9 cellular contexts compared by ENCODE assay signal in the genomic region with DNA sequence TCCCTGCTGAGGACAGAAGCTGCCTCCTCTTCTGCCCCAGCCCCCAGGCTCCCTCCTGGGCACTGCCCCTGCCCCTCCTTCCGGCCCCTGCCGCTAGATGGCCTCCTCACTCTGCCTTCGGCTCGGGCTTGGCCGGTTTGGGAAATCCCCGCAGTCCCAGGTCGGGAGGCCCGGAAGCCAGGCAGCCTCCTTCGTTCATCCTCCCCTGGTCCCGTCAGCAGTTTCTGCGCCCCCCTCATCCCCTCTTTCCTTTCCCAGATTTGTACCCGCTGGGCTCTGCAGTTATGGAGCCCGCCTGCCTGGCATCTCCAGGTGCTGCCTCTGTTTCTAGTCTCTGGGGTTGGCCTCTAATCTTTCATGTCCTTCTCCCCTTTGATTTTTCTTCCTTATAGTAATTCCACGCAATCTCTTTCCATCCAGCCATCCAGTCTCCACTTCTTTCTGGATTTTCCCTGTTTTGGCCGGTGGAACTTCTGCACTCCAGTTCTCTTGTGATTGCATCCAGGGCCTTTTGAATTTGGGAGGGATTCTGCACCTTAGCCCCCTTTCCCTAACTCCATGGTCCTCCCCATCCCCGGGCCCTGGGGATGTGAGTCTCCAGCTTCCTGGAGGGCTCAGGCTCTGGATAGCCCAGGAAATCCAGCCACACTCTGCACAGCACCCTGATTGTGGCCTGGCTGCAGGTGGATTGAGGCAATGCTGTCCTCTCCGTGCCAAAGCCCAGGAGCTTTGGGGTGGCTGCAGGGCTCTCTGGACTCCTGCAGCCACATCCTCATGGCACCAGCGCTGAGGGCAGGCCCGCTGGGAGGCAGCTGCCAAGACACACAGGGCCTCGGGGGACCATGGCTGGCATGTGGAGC. TPM values are rescaled to one million over a fixed set of nuclear protein-coding genes. Genes with fewer than 3 reads are reported as not detected.
DNase-seq lines count a peak whose midpoint lies in the region; ATAC-seq, FAIRE-seq and TF ChIP-seq lines count a peak whose summit lies in the region.
"Had no signal": no experiment of that assay in that cellular context is flagged by ENCODE, and none has a peak within 500 bp of the region (broad histone marks: within the 10 kb centered on the region; RNA-seq: fewer than 3 reads in every experiment).

No MANE protein-coding gene starts in this region.

- peaks cover 49% of the 10 kb centered on the region for H3K27me3 Mint-ChIP-seq in activated naive CD8-positive, alpha-beta T cell treated with anti-CD3 and anti-CD28 coated beads, Interleukin-2, amount 50 U/mL, for 24 hours

- peaks cover 13% of the 10 kb centered on the region for H3K4me1 Mint-ChIP-seq in activated naive CD8-positive, alpha-beta T cell treated with anti-CD3 and anti-CD28 coated beads, Interleukin-2, amount 50 U/mL, for 24 hours

- H3K4me1 ChIP-seq in keratinocyte (ENCODE audit: control insufficient read depth, extremely low read depth, insufficient read depth, low read length), result peaks cover 4% of the 10 kb centered on the region

- no peak overlapping the region for H3K27ac Mint-ChIP-seq in activated naive CD8-positive, alpha-beta T cell treated with anti-CD3 and anti-CD28 coated beads, Interleukin-2, amount 50 U/mL, for 24 hours

- H3K27me3 ChIP-seq in keratinocyte (ENCODE audit: control insufficient read depth, extremely low read depth, insufficient read depth, low read length), result peaks cover 41% of the 10 kb centered on the region

- peak overlapping the region; percentile 22 for H3K4me2 ChIP-seq in keratinocyte (ENCODE audit: control insufficient read depth, extremely low read depth, insufficient read depth, low read depth, low read length)

- H3K27ac ChIP-seq in keratinocyte (ENCODE audit: control insufficient read depth, insufficient read depth, low read length), result no peak overlapping the region
- H3K27ac ChIP-seq: thoracic aorta had no signal

- FAIRE-seq in keratinocyte (lab: Jason Lieb, UNC), result no peak

- H3K4me3 ChIP-seq in keratinocyte (ENCODE audit: control insufficient read depth in 2 of 3, extremely low read depth in 1 of 3, insufficient read depth in 2 of 3, low read depth in 1 of 3, low read length in 3 of 3), result no peak overlapping the region
- H3K4me3 ChIP-seq: thoracic aorta had no signal

- dilution Hi-C loops in keratinocyte (cut with MboI; ENCODE audit: extremely low pct_ligation_motif_present, low sequenced_read_pairs), result loop anchor here (25.0 kb wide), 1 partner anchor 872 kb away; no protein-coding TSS in a partner anchor

- H3K9ac ChIP-seq in keratinocyte (ENCODE audit: control insufficient read depth, extremely low read depth, insufficient read depth, low read length), result no peak overlapping the region

- no peaks in the 10 kb centered on the region for H3K36me3 Mint-ChIP-seq in activated naive CD8-positive, alpha-beta T cell treated with anti-CD3 and anti-CD28 coated beads, Interleukin-2, amount 50 U/mL, for 24 hours (ENCODE audit: low read depth)

- no peaks in the 10 kb centered on the region for H3K9me1 ChIP-seq in keratinocyte (ENCODE audit: control insufficient read depth, extremely low read depth, insufficient read depth, low read length)

- H3K36me3 ChIP-seq in keratinocyte (ENCODE audit: control insufficient read depth in 2 of 2, extremely low read depth in 1 of 2, insufficient read depth in 2 of 2, low read length in 2 of 2), result no peaks in the 10 kb centered on the region
- H3K36me3 ChIP-seq: thoracic aorta had no signal

- DNase-seq in COLO668 (lab: John Stamatoyannopoulos, UW; ENCODE audit: unreplicated experiment), result peak; percentile 48
- peak; percentile 82 for DNase-seq in activated naive CD8-positive, alpha-beta T cell treated with anti-CD3 and anti-CD28 coated beads, Interleukin-2, amount 50 U/mL, for 24 hours
- no peak for DNase-seq in keratinocyte (ENCODE audit: low read depth, low spot score)
- DNase-seq in stimulated activated CD8-positive, alpha-beta memory T cell treated with anti-CD3 and anti-CD28 coated beads, Interleukin-12 subunit alpha, Interleukin-12 subunit beta, amount 100 ng/mL, for 24 hours (ENCODE audit: extremely low read depth), result peak; percentile 39
- DNase-seq in NCI-H510A (lab: John Stamatoyannopoulos, UW), result no peak

- no peaks in the 10 kb centered on the region for H3K9me3 Mint-ChIP-seq in activated naive CD8-positive, alpha-beta T cell treated with anti-CD3 and anti-CD28 coated beads, Interleukin-2, amount 50 U/mL, for 24 hours

- TF ChIP-seq CTCF in keratinocyte (optimal IDR thresholded peaks at IDR 0.05 in 1 of 3, IDR thresholded peaks at IDR 0.05 in 1 of 3, conservative IDR thresholded peaks at IDR 0.05 in 1 of 3; ENCODE audit: extremely low read depth in 1 of 3, insufficient read depth in 2 of 3, low read length in 3 of 3), result peak; percentile 45 to 93 (median 92)

- ATAC-seq in GM19025 (IDR thresholded peaks at IDR 0.05; ENCODE audit: low read depth, unreplicated experiment), result peak; percentile 85
- peak; percentile 74 for ATAC-seq in HG03139 (IDR thresholded peaks at IDR 0.05; ENCODE audit: unreplicated experiment)
- peak; percentile 84 for ATAC-seq in SK-N-SH treated with all-trans-retinoic acid at 6 μM for 48 hours
- peak; percentile 79 for ATAC-seq in activated naive CD8-positive, alpha-beta T cell treated with anti-CD3 and anti-CD28 coated beads, Interleukin-2, amount 50 U/mL, for 24 hours

- no peak overlapping the region for H3K4me3 Mint-ChIP-seq in activated naive CD8-positive, alpha-beta T cell treated with anti-CD3 and anti-CD28 coated beads, Interleukin-2, amount 50 U/mL, for 24 hours

- no peaks in the 10 kb centered on the region for H3K9me3 ChIP-seq in keratinocyte (ENCODE audit: control insufficient read depth, low read depth, low read length)
- H3K9me3 ChIP-seq: thoracic aorta had no signal

- H4K20me1 ChIP-seq in keratinocyte (ENCODE audit: control insufficient read depth, extremely low read depth, insufficient read depth, low read length), result no peaks in the 10 kb centered on the region

- no peaks in the 10 kb centered on the region for H3K79me2 ChIP-seq in keratinocyte (ENCODE audit: control insufficient read depth, insufficient read depth, low read length)

- no peak overlapping the region for H2AFZ ChIP-seq in keratinocyte (ENCODE audit: control insufficient read depth, low read length)

TF ChIP-seq in SK-N-SH treated with all-trans-retinoic acid at 6 μM for 48 hours, 23 proteins besides CTCF, POLR2A, EP300 and RAD21:
- no peak for TF ChIP-seq OSR1 (CRISPR knock-in tag; IDR thresholded peaks at IDR 0.05)
- TF ChIP-seq TCF4 (CRISPR knock-in tag; IDR thresholded peaks at IDR 0.05; ENCODE audit: borderline replicate concordance), result no peak
- TF ChIP-seq ZNF70 (CRISPR knock-in tag; IDR thresholded peaks at IDR 0.05), result no peak

RNA-seq across cellular contexts. Expression of a gene that starts 3.3 kb away (rescaled TPM):
- not detected in 3 replicates for polyA plus RNA-seq in keratinocyte
- not detected for polyA plus RNA-seq in keratinocyte (2011; ENCODE audit: low read depth)
- polyA plus RNA-seq in keratinocyte (2011; cell fraction: cytosol; rRNA removed), result not detected in 2 replicates
- 0.03 TPM in 1 of 2 replicates, not detected in the other for polyA plus RNA-seq in keratinocyte (2011; cell fraction: nucleus; rRNA removed)
- not detected in 2 replicates for polyA plus RNA-seq in keratinocyte (2012; ENCODE audit: low replicate concordance)
- not detected in 3 replicates for polyA minus RNA-seq in keratinocyte
- not detected for polyA minus RNA-seq in keratinocyte (2011; cell fraction: cytosol; rRNA and poly(A)+ RNA removed)
- polyA minus RNA-seq in keratinocyte (2011; cell fraction: nucleus; rRNA and poly(A)+ RNA removed), result not detected in 2 replicates

Comparison
In these comparisons a context has a peak if more than half of its experiments do, and no peak if none do; other contexts are left out.
1. DNase-seq: peak in COLO668 (single experiment), activated naive CD8-positive, alpha-beta T cell treated with anti-CD3 and anti-CD28 coated beads, Interleukin-2, amount 50 U/mL, for 24 hours (single experiment) and stimulated activated CD8-positive, alpha-beta memory T cell treated with anti-CD3 and anti-CD28 coated beads, Interleukin-12 subunit alpha, Interleukin-12 subunit beta, amount 100 ng/mL, for 24 hours (single experiment); none in keratinocyte (single experiment) and NCI-H510A (single experiment).
2. Peak in every context shown above with its lines, with median percentiles within 50 percentile points of each other: ATAC-seq.